ENCODE assay signal across 18 cellular contexts in the genomic region with DNA sequence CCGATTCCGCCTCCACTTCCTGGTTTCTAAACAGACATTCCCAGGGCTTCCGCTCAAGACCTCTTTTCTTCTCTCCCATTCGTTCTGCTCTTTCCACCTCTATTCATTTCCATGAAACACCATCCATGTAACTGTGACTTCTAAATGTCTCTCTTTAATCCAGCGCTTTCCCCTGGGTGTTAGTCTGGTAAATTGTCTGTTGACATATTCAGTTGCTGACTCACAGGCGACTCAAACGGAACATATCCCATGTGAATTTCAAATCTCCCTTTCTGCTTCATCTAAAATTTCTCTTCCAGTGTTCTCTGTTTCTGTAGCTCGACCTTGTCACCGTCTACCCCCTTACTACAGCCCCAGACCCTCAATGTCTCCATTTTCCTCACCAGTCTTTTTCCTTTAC.
A peak's percentile ranks its signal among the peaks of the same experiment; 100 is the strongest.
DNase-seq lines count a peak whose midpoint lies in the region; ATAC-seq and TF ChIP-seq lines count a peak whose summit lies in the region.
"Had no signal": no experiment of that assay in that cellular context is flagged by ENCODE, and none has a peak within 500 bp of the region (broad histone marks: within the 10 kb centered on the region; RNA-seq: fewer than 3 reads in every experiment).

No MANE protein-coding gene starts in this region.

- ATAC-seq in naive thymus-derived CD4-positive, alpha-beta T cell, result no peak
- no peak for ATAC-seq in GM21423 (IDR thresholded peaks at IDR 0.05; ENCODE audit: unreplicated experiment)
- ATAC-seq: stimulated activated effector memory CD8-positive, alpha-beta T cell treated with anti-CD3 and anti-CD28 coated beads, Interleukin-12 subunit alpha, Interleukin-12 subunit beta, amount 100 ng/mL, for 72 hours; upper lobe of right lung; WTC11 had no signal

- H3K4me1 ChIP-seq in SJSA1 (replicated peaks), result peaks cover 18% of the 10 kb centered on the region
- no peaks in the 10 kb centered on the region for H3K4me1 ChIP-seq in naive thymus-derived CD4-positive, alpha-beta T cell (ENCODE audit: control insufficient read depth in 2 of 2, insufficient read depth in 2 of 2, low read length in 2 of 2)
- no peaks in the 10 kb centered on the region for H3K4me1 ChIP-seq in prostate gland (replicated peaks)
- H3K4me1 ChIP-seq: upper lobe of right lung had no signal

- no peaks in the 10 kb centered on the region for H3K27me3 Mint-ChIP-seq in naive thymus-derived CD4-positive, alpha-beta T cell
- H3K27me3 Mint-ChIP-seq: B cell had no signal

- intact Hi-C loops in naive thymus-derived CD4-positive, alpha-beta T cell (cut with micrococcal nuclease), result no loop called here
- intact Hi-C loops in prostate gland (cut with DNase I), result no loop called here

- peak; percentile 56 for DNase-seq in AG08395 (ENCODE audit: low spot score)
- DNase-seq in GM03348 (ENCODE audit: low spot score), result peak; percentile 33
- peak in 1 of 2 experiments; percentile 50 for DNase-seq in SJSA1 (ENCODE audit: low read depth in 1 of 2, low spot score in 2 of 2)
- DNase-seq in fibroblast of the aortic adventitia (ENCODE audit: low read depth), result peak; percentile 20
- DNase-seq in naive thymus-derived CD4-positive, alpha-beta T cell, result no peak
- DNase-seq in cerebellar cortex (ENCODE audit: low spot score), result no peak
- DNase-seq in prostate gland (ENCODE audit: low spot score), result no peak
- DNase-seq: activated effector memory CD4-positive, alpha-beta T cell treated with anti-CD3 and anti-CD28 coated beads, Interleukin-2, amount 50 U/mL, for 16 hours; islet precursor cell; KBM-7; NCI-H1436 treated with DMSO at 0.1 percent for 48 hours; SW 1271; upper lobe of right lung had no signal

- CTCF ChIA-PET in naive thymus-derived CD4-positive, alpha-beta T cell (lab: Charles Lee), result no interaction called here

- 93% methylated on average over 9 of the region's 9 CpGs for WGBS in prostate gland

- peaks cover 0 to 7% (median 0%) of the 10 kb centered on the region in 11 donors for H3K9me3 Mint-ChIP-seq in naive thymus-derived CD4-positive, alpha-beta T cell
- H3K9me3 Mint-ChIP-seq: mesothelial cell of epicardium; stimulated activated effector memory CD8-positive, alpha-beta T cell treated with anti-CD3 and anti-CD28 coated beads, Interleukin-12 subunit alpha, Interleukin-12 subunit beta, amount 100 ng/mL, for 72 hours had no signal

- H3K36me3 Mint-ChIP-seq in naive thymus-derived CD4-positive, alpha-beta T cell, result peaks cover 0 to 19% (median 6%) of the 10 kb centered on the region in 5 donors

- TF ChIP-seq POLR2A in prostate gland (IDR thresholded peaks at IDR 0.05), result no peak

- H3K9me3 ChIP-seq in SJSA1 (replicated peaks) (no peaks in the 10 kb centered on the region; the same call in 1 of the 2 replicates), prostate gland (no peaks in the 10 kb centered on the region)
- no peaks in the 10 kb centered on the region for H3K9me3 ChIP-seq in naive thymus-derived CD4-positive, alpha-beta T cell (ENCODE audit: control insufficient read depth in 2 of 3, low read length in 3 of 3)
- H3K9me3 ChIP-seq: upper lobe of right lung had no signal

- no peak overlapping the region for H3K4me3 ChIP-seq in SJSA1
- no peak overlapping the region for H3K4me3 ChIP-seq in fibroblast of the aortic adventitia (ENCODE audit: low read depth, low read length)
- H3K4me3 ChIP-seq in naive thymus-derived CD4-positive, alpha-beta T cell (ENCODE audit: low read length), result no peak overlapping the region
- no peak overlapping the region for H3K4me3 ChIP-seq in prostate gland
- H3K4me3 ChIP-seq: upper lobe of right lung had no signal

- TF ChIP-seq CTCF in fibroblast of the aortic adventitia (IDR thresholded peaks at IDR 0.05; ENCODE audit: insufficient read depth, low read length) (no peak), prostate gland (IDR thresholded peaks at IDR 0.05) (no peak)

- peak overlapping the region; percentile 17; the same call in 1 of the 2 replicates for H3K27ac ChIP-seq in SJSA1
- H3K27ac ChIP-seq in naive thymus-derived CD4-positive, alpha-beta T cell (ENCODE audit: low read depth, low read length), result no peak overlapping the region
- no peak overlapping the region for H3K27ac ChIP-seq in prostate gland
- H3K27ac ChIP-seq: upper lobe of right lung had no signal

- no peak overlapping the region for H3K4me3 Mint-ChIP-seq in naive thymus-derived CD4-positive, alpha-beta T cell
- H3K4me3 Mint-ChIP-seq: B cell; mesothelial cell of epicardium; stimulated activated effector memory CD8-positive, alpha-beta T cell treated with anti-CD3 and anti-CD28 coated beads, Interleukin-12 subunit alpha, Interleukin-12 subunit beta, amount 100 ng/mL, for 72 hours; WTC11 had no signal

- peaks cover 0 to 3% (median 0%) of the 10 kb centered on the region in 7 donors for H3K4me1 Mint-ChIP-seq in naive thymus-derived CD4-positive, alpha-beta T cell
- H3K4me1 Mint-ChIP-seq: mesothelial cell of epicardium; stimulated activated effector memory CD8-positive, alpha-beta T cell treated with anti-CD3 and anti-CD28 coated beads, Interleukin-12 subunit alpha, Interleukin-12 subunit beta, amount 100 ng/mL, for 72 hours; WTC11 had no signal

- POLR2A ChIA-PET in naive thymus-derived CD4-positive, alpha-beta T cell (lab: Charles Lee), result no interaction called here

- no peak overlapping the region for H3K27ac Mint-ChIP-seq in naive thymus-derived CD4-positive, alpha-beta T cell
- H3K27ac Mint-ChIP-seq: B cell; mesothelial cell of epicardium; stimulated activated effector memory CD8-positive, alpha-beta T cell treated with anti-CD3 and anti-CD28 coated beads, Interleukin-12 subunit alpha, Interleukin-12 subunit beta, amount 100 ng/mL, for 72 hours; WTC11 had no signal

- no peaks in the 10 kb centered on the region for H3K36me3 ChIP-seq in SJSA1
- no peaks in the 10 kb centered on the region for H3K36me3 ChIP-seq in naive thymus-derived CD4-positive, alpha-beta T cell (ENCODE audit: control insufficient read depth in 2 of 3, insufficient read depth in 3 of 3, low read length in 3 of 3)
- H3K36me3 ChIP-seq in prostate gland, result no peaks in the 10 kb centered on the region
- H3K36me3 ChIP-seq: upper lobe of right lung had no signal

- H3K27me3 ChIP-seq in SJSA1 (replicated peaks), result no peaks in the 10 kb centered on the region
- H3K27me3 ChIP-seq in naive thymus-derived CD4-positive, alpha-beta T cell (ENCODE audit: control insufficient read depth in 2 of 2, insufficient read depth in 2 of 2, low read length in 2 of 2), result no peaks in the 10 kb centered on the region
- no peaks in the 10 kb centered on the region for H3K27me3 ChIP-seq in prostate gland (replicated peaks; ENCODE audit: insufficient read depth)
- H3K27me3 ChIP-seq: upper lobe of right lung had no signal

Comparison
In these comparisons a context has a peak if more than half of its experiments do, and no peak if none do; other contexts are left out.
1. DNase-seq: peak in AG08395 (single experiment), GM03348 (single experiment) and fibroblast of the aortic adventitia (single experiment); none in naive thymus-derived CD4-positive, alpha-beta T cell (0 of 9), cerebellar cortex (single experiment) and prostate gland (single experiment).